Comparison of ENCODE assay signal across 8 cellular contexts in genomic region chr17:49495842-49496182, GRCh38. TPM values are rescaled to one million over a fixed set of nuclear protein-coding genes. Genes with fewer than 3 reads are reported as not detected.
DNase-seq lines count a peak whose midpoint lies in the region; ATAC-seq and TF ChIP-seq lines count a peak whose summit lies in the region.

No MANE protein-coding gene starts in this region.

- H3K4me1 ChIP-seq in MM.1S (ENCODE audit: low read length) (peaks cover 6% of the 10 kb centered on the region; the same call in 1 of the 2 replicates), ectodermal cell (ENCODE audit: control insufficient read depth, insufficient read depth, low read length) (no peaks in the 10 kb centered on the region)

- H3F3A ChIP-seq in MM.1S (ENCODE audit: insufficient read depth, low read length): no peaks in the 10 kb centered on the region

- H3K9me3 Mint-ChIP-seq in CD14-positive monocyte: peaks cover 0 to 24% (median 7%) of the 10 kb centered on the region in 7 donors
- no peaks in the 10 kb centered on the region for H3K9me3 Mint-ChIP-seq in nephron

- peaks cover 96% of the 10 kb centered on the region for H3K27me3 ChIP-seq in MM.1S (replicated peaks; ENCODE audit: insufficient read depth, low read length)
- H3K27me3 ChIP-seq in ectodermal cell (ENCODE audit: control insufficient read depth, insufficient read depth, low read length, poor library complexity, severe bottlenecking): peaks cover 56% of the 10 kb centered on the region

- no peak overlapping the region for H3K9ac ChIP-seq in MM.1S (ENCODE audit: low read length)

- intact Hi-C loops in CD14-positive monocyte (cut with micrococcal nuclease): loop anchor here in 1 of 2 donors (5.0 kb wide), 1 partner anchor 61 kb away; no protein-coding TSS in a partner anchor

- H3K4me1 Mint-ChIP-seq in CD14-positive monocyte (peaks cover 25% of the 10 kb centered on the region), nephron (peaks cover 43% of the 10 kb centered on the region)

- no peak overlapping the region for H2AFZ ChIP-seq in MM.1S (ENCODE audit: low read length)

- H3K36me3 ChIP-seq in MM.1S (replicated peaks; ENCODE audit: insufficient read depth, low read length): no peaks in the 10 kb centered on the region
- no peaks in the 10 kb centered on the region for H3K36me3 ChIP-seq in ectodermal cell (ENCODE audit: control insufficient read depth, insufficient read depth, low read length)

- H3K4me3 ChIP-seq in MM.1S (ENCODE audit: low read length): peak overlapping the region; percentile 51
- H3K4me3 ChIP-seq in ectodermal cell (ENCODE audit: insufficient read depth, low read depth, low read length): peak overlapping the region; percentile 61

- TF ChIP-seq CTCF in CD14-positive monocyte (IDR thresholded peaks at IDR 0.05) (no peak), MM.1S (IDR thresholded peaks at IDR 0.05; ENCODE audit: low read length) (no peak), nephron (IDR thresholded peaks at IDR 0.05; ENCODE audit: unreplicated experiment in 3 of 3) (no peak)

- H3K79me2 ChIP-seq in MM.1S (ENCODE audit: low read length): no peaks in the 10 kb centered on the region

- WGBS in ectodermal cell, 2 experiments: 1% methylated on average over 22 of the region's 22 CpGs

- H3K4me3 Mint-ChIP-seq in CD14-positive monocyte (peak overlapping the region; percentile 72 to 80), nephron (peak overlapping the region; percentile 93 to 96 (median 93))

- H3K4me2 ChIP-seq in MM.1S (ENCODE audit: low read depth, low read length): peak overlapping the region; percentile 82; the same call in 1 of the 2 replicates

- H3K27ac Mint-ChIP-seq in CD14-positive monocyte (no peak overlapping the region), nephron (peak overlapping the region in 1 of 3 experiments; percentile 57)

- H4K20me1 ChIP-seq in MM.1S (ENCODE audit: insufficient read depth, low read length): peaks cover 8% of the 10 kb centered on the region; the same call in 1 of the 2 replicates

- no peaks in the 10 kb centered on the region for H3K9me2 ChIP-seq in MM.1S (replicated peaks; ENCODE audit: insufficient read depth, low read length)

- peaks cover 75 to 85% (median 79%) of the 10 kb centered on the region in 3 donors for H3K27me3 Mint-ChIP-seq in CD14-positive monocyte (ENCODE audit: low read depth in 3 of 3)
- peaks cover 73% of the 10 kb centered on the region for H3K27me3 Mint-ChIP-seq in nephron (ENCODE audit: low read depth)

- no peaks in the 10 kb centered on the region for H3K9me3 ChIP-seq in MM.1S (replicated peaks; ENCODE audit: insufficient read depth, low read length)
- no peaks in the 10 kb centered on the region for H3K9me3 ChIP-seq in ectodermal cell (ENCODE audit: control insufficient read depth, low read length)

- H3K36me3 Mint-ChIP-seq in CD14-positive monocyte: peaks cover 0 to 6% of the 10 kb centered on the region in 2 donors
- H3K36me3 Mint-ChIP-seq in nephron (ENCODE audit: low read depth): no peaks in the 10 kb centered on the region

- H3K27ac ChIP-seq in MM.1S (ENCODE audit: low read length) (no peak overlapping the region), ectodermal cell (ENCODE audit: insufficient read depth, low read depth, low read length, poor library complexity, severe bottlenecking) (no peak overlapping the region)

- no peak for ATAC-seq in GM21619 (IDR thresholded peaks at IDR 0.05; ENCODE audit: unreplicated experiment)

- no peak for DNase-seq in CD14-positive monocyte (ENCODE audit: low spot score)
- DNase-seq in MM.1S: no peak
- DNase-seq in epidermal melanocyte (ENCODE audit: insufficient read length, low spot score): no peak
- DNase-seq in DMS79 treated with DMSO at 0.1 percent for 48 hours (lab: John Stamatoyannopoulos, UW): no peak
- no peak for DNase-seq in EL

RNA-seq across cellular contexts. Expression of gene NGFR, which starts 0.7 kb away (rescaled TPM):
- polyA plus RNA-seq in CD14-positive monocyte: under 1 TPM in 1 of 2 donors, not detected in 1; 0.05 TPM
- 33.1 TPM for polyA plus RNA-seq in ectodermal cell (2013, experiment 1 of 4)
- polyA plus RNA-seq in ectodermal cell (2013, experiment 2 of 4): 38.7 TPM
- 33.9 TPM for polyA plus RNA-seq in ectodermal cell (2013, experiment 3 of 4)
- 37.2 TPM for polyA plus RNA-seq in ectodermal cell (2013, experiment 4 of 4)
